In genomic region chr1:170617595-170618215, GRCh38 we compare ENCODE assay signal across 22 cellular contexts. TPM values are rescaled to one million over a fixed set of nuclear protein-coding genes. Genes with fewer than 3 reads are reported as not detected.
"Had no signal": no experiment of that assay in that cellular context is flagged by ENCODE, and none has a peak within 500 bp of the region (broad histone marks: within the 10 kb centered on the region; RNA-seq: fewer than 3 reads in every experiment).

No MANE protein-coding gene starts in this region.

- H3K36me3 ChIP-seq: cardiac muscle cell, tibial nerve, uterus had no signal

- H3K9me3 Mint-ChIP-seq: activated CD4-positive, alpha-beta memory T cell treated with anti-CD3 and anti-CD28 coated beads for 36 hours had no signal

- H3K4me3 Mint-ChIP-seq: activated CD4-positive, alpha-beta memory T cell treated with anti-CD3 and anti-CD28 coated beads for 36 hours; activated naive CD8-positive, alpha-beta T cell treated with anti-CD3 and anti-CD28 coated beads, Interleukin-2, amount 10 ng/mL, durations not matched to agents 7 days and 5 days; dendritic cell treated with granulocyte-macrophage colony-stimulating factor and Interleukin-4, amounts not matched to agents 40 ng/mL and 50 ng/mL, for 4 days; natural killer cell had no signal

- H3K27me3 Mint-ChIP-seq: dendritic cell treated with granulocyte-macrophage colony-stimulating factor and Interleukin-4, amounts not matched to agents 40 ng/mL and 50 ng/mL, for 4 days had no signal

- H3K36me3 Mint-ChIP-seq: activated CD4-positive, alpha-beta memory T cell treated with anti-CD3 and anti-CD28 coated beads for 36 hours; activated naive CD8-positive, alpha-beta T cell treated with anti-CD3 and anti-CD28 coated beads, Interleukin-2, amount 10 ng/mL, durations not matched to agents 7 days and 5 days; natural killer cell had no signal

- H3K4me1 ChIP-seq: body of pancreas, uterus had no signal

- H3K9me3 ChIP-seq: body of pancreas, uterus had no signal

- DNase-seq: activated CD4-positive, alpha-beta memory T cell treated with anti-CD3 and anti-CD28 coated beads for 36 hours; activated CD4-positive, alpha-beta T cell treated with anti-CD3 and anti-CD28 coated beads for 48 hours; activated naive CD4-positive, alpha-beta T cell treated with Interleukin-2 at 50 U/mL for 16 hours; activated naive CD8-positive, alpha-beta T cell treated with anti-CD3 and anti-CD28 coated beads, Interleukin-2, amount 10 ng/mL, durations not matched to agents 7 days and 5 days; activated T-cell treated with anti-CD3 and anti-CD28 coated beads, Interleukin-2, amount 50 U/mL, for 48 hours; amniotic stem cell; body of pancreas; effector CD4-positive, alpha-beta T cell; kidney; natural killer cell; stimulated activated CD4-positive, alpha-beta T cell treated with anti-CD3 and anti-CD28 coated beads, Interleukin-12 subunit alpha, Interleukin-12 subunit beta, amount 100 ng/mL, for 4 hours; stimulated activated CD4-positive, alpha-beta T cell treated with anti-CD3 and anti-CD28 coated beads, Interleukin-4, amount 100 ng/mL, for 4 hours; stimulated activated naive CD8-positive, alpha-beta T cell treated with anti-CD3 and anti-CD28 coated beads, Interleukin-15, Interleukin-2, amounts not matched to agents 100 U/mL and 50 U/mL, for 24 hours; uterus had no signal

- ATAC-seq: body of pancreas; left lobe of liver; natural killer cell; stimulated activated naive CD8-positive, alpha-beta T cell treated with anti-CD3 and anti-CD28 coated beads, Interleukin-15, Interleukin-2, amounts not matched to agents 100 U/mL and 50 U/mL, for 24 hours had no signal

- H3K27me3 ChIP-seq: body of pancreas, cardiac muscle cell, tibial nerve, uterus had no signal

- FAIRE-seq: endometrium, frontal cortex, kidney had no signal

- H3K4me1 Mint-ChIP-seq: activated naive CD8-positive, alpha-beta T cell treated with anti-CD3 and anti-CD28 coated beads, Interleukin-2, amount 10 ng/mL, durations not matched to agents 7 days and 5 days; natural killer cell had no signal

- H3K27ac ChIP-seq: body of pancreas, cardiac muscle cell, tibial nerve, uterus had no signal

- H3K4me3 ChIP-seq: body of pancreas, cardiac muscle cell, tibial nerve, uterus had no signal

- H3K27ac Mint-ChIP-seq: activated CD4-positive, alpha-beta memory T cell treated with anti-CD3 and anti-CD28 coated beads for 36 hours; activated naive CD8-positive, alpha-beta T cell treated with anti-CD3 and anti-CD28 coated beads, Interleukin-2, amount 10 ng/mL, durations not matched to agents 7 days and 5 days; dendritic cell treated with granulocyte-macrophage colony-stimulating factor and Interleukin-4, amounts not matched to agents 40 ng/mL and 50 ng/mL, for 4 days; natural killer cell; progenitor cell of endocrine pancreas had no signal

RNA-seq across cellular contexts. Expression of gene PRRX1, which starts 46.2 kb away (rescaled TPM):
- total RNA-seq: activated CD4-positive, alpha-beta memory T cell treated with anti-CD3 and anti-CD28 coated beads for 36 hours; activated naive CD8-positive, alpha-beta T cell treated with anti-CD3 and anti-CD28 coated beads, Interleukin-2, amount 10 ng/mL, durations not matched to agents 7 days and 5 days; natural killer cell; T-helper 2 cell treated with Interferon-gamma antibody and Interleukin-4, amounts not matched to agents 100 ng/mL and 5 ng/mL, for 36 hours had no signal
